ENCODE assay signal across 12 cellular contexts in genomic region chr4:183758006-183758734, GRCh38.
DNase-seq lines count a peak whose midpoint lies in the region; ATAC-seq and TF ChIP-seq lines count a peak whose summit lies in the region.
"Had no signal": no experiment of that assay in that cellular context is flagged by ENCODE, and none has a peak within 500 bp of the region (broad histone marks: within the 10 kb centered on the region; RNA-seq: fewer than 3 reads in every experiment).

No MANE protein-coding gene starts in this region.

- TF ChIP-seq CTCF in C4-2B (conservative IDR thresholded peaks at IDR 0.05), result peak; percentile 83
- peak; percentile 63 for TF ChIP-seq CTCF in PC-3 (conservative IDR thresholded peaks at IDR 0.05; ENCODE audit: low read depth, low read length)
- TF ChIP-seq CTCF in foreskin keratinocyte (conservative IDR thresholded peaks at IDR 0.05), result peak; percentile 6
- TF ChIP-seq CTCF in mucosa of descending colon (IDR thresholded peaks at IDR 0.05), result peak; percentile 34

- BruUV-seq in PC-3 (replicated peaks; lab: Mats Ljungman, UMichigan), result no TSS peak

- ATAC-seq in PC-3 (peak; percentile 16), foreskin keratinocyte (peak; percentile 15), mucosa of descending colon (peak; percentile 78), GM21723 (IDR thresholded peaks at IDR 0.05; ENCODE audit: unreplicated experiment) (no peak), HG03457 (IDR thresholded peaks at IDR 0.05; ENCODE audit: unreplicated experiment) (no peak)
- ATAC-seq: stimulated activated memory B cell treated with anti-CD40 and anti-IgM and Interleukin-4, amounts not matched to agents 10 μg/mL and 1 μg/mL and 100 μg/mL, for 72 hours had no signal

- H3K9ac ChIP-seq in PC-3 (ENCODE audit: low read length), result peak overlapping the region; percentile 46

- no peak overlapping the region for H2AFZ ChIP-seq in PC-3 (ENCODE audit: low read length)

- H3K36me3 ChIP-seq in PC-3 (ENCODE audit: low read depth, low read length), result no peaks in the 10 kb centered on the region
- H3K36me3 ChIP-seq in mucosa of descending colon (ENCODE audit: low read depth), result no peaks in the 10 kb centered on the region

- no peaks in the 10 kb centered on the region for H3K79me2 ChIP-seq in PC-3 (ENCODE audit: low read length)

- H3K27ac ChIP-seq in C4-2B, result no peak overlapping the region
- H3K27ac ChIP-seq in PC-3 (ENCODE audit: low read length), result peak overlapping the region; percentile 50
- no peak overlapping the region for H3K27ac ChIP-seq in foreskin keratinocyte

- H3K27me3 Mint-ChIP-seq in activated T-cell treated with anti-CD3 and anti-CD28 coated beads, Interleukin-2, amount 50 U/mL, for 24 hours, result peaks cover 23% of the 10 kb centered on the region

- H3K9me3 Mint-ChIP-seq in activated T-cell treated with anti-CD3 and anti-CD28 coated beads, Interleukin-2, amount 50 U/mL, for 24 hours, result no peaks in the 10 kb centered on the region
- H3K9me3 Mint-ChIP-seq: activated CD4-positive, alpha-beta T cell treated with anti-CD3 and anti-CD28 coated beads, Interleukin-2, amount 10 ng/mL, durations not matched to agents 24 days and 14 days; stimulated activated memory B cell treated with anti-CD40 and anti-IgM and Interleukin-4, amounts not matched to agents 10 μg/mL and 1 μg/mL and 100 μg/mL, for 72 hours had no signal

- H3K9me2 ChIP-seq in PC-3 (replicated peaks; ENCODE audit: low read length), result no peaks in the 10 kb centered on the region

- POLR2A ChIA-PET in PC-3 (lab: Charles Lee; ENCODE audit: unreplicated experiment), result no interaction called here

- in situ Hi-C loops in G401 (cut with HindIII; ENCODE audit: low sequenced_read_pairs), result no loop called here

- H3K9me3 ChIP-seq in PC-3 (ENCODE audit: low read length), result no peaks in the 10 kb centered on the region
- H3K9me3 ChIP-seq in mucosa of descending colon, result no peaks in the 10 kb centered on the region

- H3K27ac Mint-ChIP-seq in activated T-cell treated with anti-CD3 and anti-CD28 coated beads, Interleukin-2, amount 50 U/mL, for 24 hours, result no peak overlapping the region
- H3K27ac Mint-ChIP-seq: activated CD4-positive, alpha-beta T cell treated with anti-CD3 and anti-CD28 coated beads, Interleukin-2, amount 10 ng/mL, durations not matched to agents 24 days and 14 days; activated naive CD8-positive, alpha-beta T cell; stimulated activated memory B cell treated with anti-CD40 and anti-IgM and Interleukin-4, amounts not matched to agents 10 μg/mL and 1 μg/mL and 100 μg/mL, for 72 hours had no signal

- CTCF ChIA-PET in PC-3 (lab: Charles Lee), result interaction anchor here (0.6 kb wide), 1 partner anchor 11 kb away, joined by 4 read pairs; no protein-coding TSS in a partner anchor

- no peaks in the 10 kb centered on the region for H3F3A ChIP-seq in PC-3 (ENCODE audit: low read length, unreplicated experiment)

- intact Hi-C loops in PC-3 (cut with micrococcal nuclease), result loop anchor here (10.0 kb wide), 1 partner anchor 283 kb away; no protein-coding TSS in a partner anchor
- intact Hi-C loops in mucosa of descending colon (cut with DNase I, micrococcal nuclease), result no loop called here

- H3K4me1 ChIP-seq in PC-3 (ENCODE audit: insufficient read depth, low read length) (peaks cover 26% of the 10 kb centered on the region), foreskin keratinocyte (no peaks in the 10 kb centered on the region), mucosa of descending colon (ENCODE audit: low read depth) (peaks cover 15% of the 10 kb centered on the region)

- no peaks in the 10 kb centered on the region for H4K20me1 ChIP-seq in PC-3 (ENCODE audit: low read length)

- H3K4me2 ChIP-seq in PC-3 (ENCODE audit: low read length), result peak overlapping the region; percentile 29; the same call in 1 of the 2 replicates

- no peaks in the 10 kb centered on the region for H3K4me1 Mint-ChIP-seq in activated T-cell treated with anti-CD3 and anti-CD28 coated beads, Interleukin-2, amount 50 U/mL, for 24 hours (ENCODE audit: low read depth)
- H3K4me1 Mint-ChIP-seq: activated CD4-positive, alpha-beta T cell treated with anti-CD3 and anti-CD28 coated beads, Interleukin-2, amount 10 ng/mL, durations not matched to agents 24 days and 14 days; CD14-positive monocyte; stimulated activated memory B cell treated with anti-CD40 and anti-IgM and Interleukin-4, amounts not matched to agents 10 μg/mL and 1 μg/mL and 100 μg/mL, for 72 hours had no signal

- DNase-seq in PC-3 (peak; percentile 46), foreskin keratinocyte (no peak), mucosa of descending colon (peak; percentile 71 to 84 (median 75)), G401 (ENCODE audit: low spot score) (no peak)
- DNase-seq in activated T-cell treated with anti-CD3 and anti-CD28 coated beads, Interleukin-2, amount 50 U/mL, for 24 hours, result no peak
- DNase-seq: activated CD4-positive, alpha-beta T cell treated with anti-CD3 and anti-CD28 coated beads, Interleukin-2, amount 10 ng/mL, durations not matched to agents 24 days and 14 days had no signal

- H3K4me3 Mint-ChIP-seq in activated T-cell treated with anti-CD3 and anti-CD28 coated beads, Interleukin-2, amount 50 U/mL, for 24 hours, result no peak overlapping the region
- H3K4me3 Mint-ChIP-seq: activated CD4-positive, alpha-beta T cell treated with anti-CD3 and anti-CD28 coated beads, Interleukin-2, amount 10 ng/mL, durations not matched to agents 24 days and 14 days; activated naive CD8-positive, alpha-beta T cell; CD14-positive monocyte; stimulated activated memory B cell treated with anti-CD40 and anti-IgM and Interleukin-4, amounts not matched to agents 10 μg/mL and 1 μg/mL and 100 μg/mL, for 72 hours had no signal

- no peaks in the 10 kb centered on the region for H3K27me3 ChIP-seq in PC-3 (ENCODE audit: low read length)
- peaks cover 5% of the 10 kb centered on the region for H3K27me3 ChIP-seq in foreskin keratinocyte

- H3K36me3 Mint-ChIP-seq in activated T-cell treated with anti-CD3 and anti-CD28 coated beads, Interleukin-2, amount 50 U/mL, for 24 hours (ENCODE audit: low read depth), result no peaks in the 10 kb centered on the region
- H3K36me3 Mint-ChIP-seq: activated naive CD8-positive, alpha-beta T cell; CD14-positive monocyte; stimulated activated memory B cell treated with anti-CD40 and anti-IgM and Interleukin-4, amounts not matched to agents 10 μg/mL and 1 μg/mL and 100 μg/mL, for 72 hours had no signal

- H3K4me3 ChIP-seq in PC-3 (ENCODE audit: low read length) (no peak overlapping the region), mucosa of descending colon (no peak overlapping the region)

Comparison
In these comparisons a context has a peak if more than half of its experiments do, and no peak if none do; other contexts are left out.
1. CTCF ChIP-seq: peak in every context shown above with its lines; median percentile 83 in C4-2B; 63 in PC-3; 34 in mucosa of descending colon; 6 in foreskin keratinocyte.
2. ATAC-seq: peak in PC-3 (single experiment), foreskin keratinocyte (single experiment) and mucosa of descending colon (single experiment); none in GM21723 (single experiment) and HG03457 (single experiment).
3. DNase-seq: peak in PC-3 (single experiment) and mucosa of descending colon (3 of 3); none in foreskin keratinocyte (0 of 2), G401 (single experiment) and activated T-cell treated with anti-CD3 and anti-CD28 coated beads, Interleukin-2, amount 50 U/mL, for 24 hours (single experiment).